Comparison of ENCODE assay signal across 20 cellular contexts in genomic region chr4:25810815-25811690, GRCh38. TPM values are rescaled to one million over a fixed set of nuclear protein-coding genes. Genes with fewer than 3 reads are reported as not detected.
DNase-seq lines count a peak whose midpoint lies in the region; ATAC-seq, FAIRE-seq and TF ChIP-seq lines count a peak whose summit lies in the region.
"Had no signal": no experiment of that assay in that cellular context is flagged by ENCODE, and none has a peak within 500 bp of the region (broad histone marks: within the 10 kb centered on the region; RNA-seq: fewer than 3 reads in every experiment).

No MANE protein-coding gene starts in this region.

- no peaks in the 10 kb centered on the region for H3K27me3 Mint-ChIP-seq in effector memory CD8-positive, alpha-beta T cell
- H3K27me3 Mint-ChIP-seq: activated T-helper 17 cell treated with anti-CD3 and anti-CD28 coated beads, Interleukin-2, amount 50 U/mL, for 72 hours had no signal

- H2BK120ac ChIP-seq in H1 (replicated peaks; ENCODE audit: low read depth, low read length) = no peak overlapping the region

- TF ChIP-seq EP300 in H1 (IDR thresholded peaks at IDR 0.05; ENCODE audit: borderline replicate concordance in 1 of 2, low read depth in 2 of 2, low read length in 2 of 2) = no peak

- H3K23me2 ChIP-seq in H1 (ENCODE audit: low read depth, low read length) = no peaks in the 10 kb centered on the region; the same call in 1 of the 2 replicates

- TF ChIP-seq RAD21 in H1 (IDR thresholded peaks at IDR 0.05 in 1 of 2, conservative IDR thresholded peaks at IDR 0.05 in 1 of 2; ENCODE audit: low read depth in 2 of 2, low read length in 2 of 2) = no peak

- POLR2A ChIA-PET in H1 (lab: Charles Lee; ENCODE audit: partially characterized antibody) = interaction anchor here (0.7 kb wide), 1 partner anchor 31 kb away, joined by 3 read pairs; no protein-coding TSS in a partner anchor

- DNase-seq in AG10803 (ENCODE audit: low read depth) (peak; percentile 48), MG63 (peak; percentile 37), H1 (ENCODE audit: low read depth in 1 of 2, low spot score in 2 of 2) (no peak), left kidney (ENCODE audit: low read depth, low spot score) (peak; percentile 34), epidermal melanocyte (ENCODE audit: insufficient read length, low spot score) (no peak), left ventricle myocardium inferior (no peak)
- DNase-seq in effector memory CD8-positive, alpha-beta T cell = no peak
- DNase-seq: adrenal gland, cortex of kidney, heart left ventricle, islet precursor cell, mesendoderm, NCI-H2081, NCI-H510A treated with DMSO at 0.1 percent for 48 hours, right cardiac atrium, Right ventricle myocardium superior had no signal

- H4K91ac ChIP-seq in H1 (replicated peaks; ENCODE audit: insufficient read length, low read length) = no peak overlapping the region

- no peak overlapping the region; the same call in 1 of the 2 replicates for H2BK20ac ChIP-seq in H1 (ENCODE audit: low read length)

- H3K4me2 ChIP-seq in H1 (ENCODE audit: insufficient read depth in 1 of 2, low read depth in 2 of 2, low read length in 2 of 2) = peak overlapping the region; percentile 21 to 61; a peak in 3 of 4 replicates

- H3K9me3 Mint-ChIP-seq in effector memory CD8-positive, alpha-beta T cell = no peaks in the 10 kb centered on the region
- H3K9me3 Mint-ChIP-seq: activated T-helper 17 cell treated with anti-CD3 and anti-CD28 coated beads, Interleukin-2, amount 50 U/mL, for 72 hours had no signal

- intact Hi-C loops in left ventricle myocardium inferior (cut with micrococcal nuclease) = no loop called here

- H3K79me1 ChIP-seq in H1 (ENCODE audit: low read depth, low read length) = no peaks in the 10 kb centered on the region

- 0 out of 2 replicates have a peak overlapping the region, but pooled peaks have one; percentile 59 for H2AK5ac ChIP-seq in H1 (ENCODE audit: low read depth, low read length)

- TF ChIP-seq POLR2A in H1 (IDR thresholded peaks at IDR 0.05; ENCODE audit: control extremely low read depth in 1 of 2, low read depth in 2 of 2, low read length in 2 of 2) = no peak

- 93% methylated on average over 21 of the region's 21 CpGs; no CpG with 5 or more reads in 1 of the 2 experiments for WGBS in H1 (ENCODE audit: extremely low coverage in 1 of 2, insufficient coverage in 1 of 2, insufficient read length in 1 of 2, insufficient replicate concordance in 2 of 2, low coverage in 1 of 2, low lambda C conversion rate in 2 of 2, missing lambda C conversion rate in 1 of 2), 2 experiments

- H4K20me1 ChIP-seq in H1 (replicated peaks in 1 of 2; ENCODE audit: control insufficient read depth in 1 of 2, insufficient read depth in 2 of 2, low read length in 2 of 2) = no peaks in the 10 kb centered on the region

- H3K36me3 Mint-ChIP-seq in effector memory CD8-positive, alpha-beta T cell (ENCODE audit: insufficient read depth) = peaks cover 56% of the 10 kb centered on the region

- H3K27ac ChIP-seq in H1 (ENCODE audit: low read depth, low read length) (no peak overlapping the region), left ventricle myocardium inferior (replicated peaks) (no peak overlapping the region)
- H3K27ac ChIP-seq: adrenal gland, epithelial cell of prostate, heart left ventricle, vagina had no signal

- 0 out of 2 replicates have a peak overlapping the region, but pooled peaks have one; percentile 28 for H3K18ac ChIP-seq in H1 (ENCODE audit: extremely low read depth, low read length)

- H3K36me3 ChIP-seq in MG63 = no peaks in the 10 kb centered on the region
- H3K36me3 ChIP-seq in H1 (ENCODE audit: control insufficient read depth in 2 of 4, insufficient read depth in 4 of 4, low read length in 3 of 4) = peaks cover 0 to 17% (median 1%) of the 10 kb centered on the region in 4 experiments; a peak in 2 of 8 replicates
- H3K36me3 ChIP-seq in left ventricle myocardium inferior = no peaks in the 10 kb centered on the region
- H3K36me3 ChIP-seq: adrenal gland, heart left ventricle, vagina had no signal

- no peak for ATAC-seq in effector memory CD8-positive, alpha-beta T cell (replicated peaks)
- ATAC-seq in GM18861 (IDR thresholded peaks at IDR 0.05; ENCODE audit: unreplicated experiment) = no peak
- ATAC-seq: activated T-helper 17 cell treated with anti-CD3 and anti-CD28 coated beads, Interleukin-2, amount 50 U/mL, for 72 hours; heart left ventricle; right cardiac atrium had no signal

- no peak overlapping the region for H3K56ac ChIP-seq in H1 (replicated peaks; ENCODE audit: insufficient read length, low read depth, low read length)

- no peak overlapping the region for H2AFZ ChIP-seq in H1 (ENCODE audit: low read length)

- H3K4me1 ChIP-seq in H1 (replicated peaks in 1 of 4; ENCODE audit: control insufficient read depth in 3 of 4, insufficient read depth in 4 of 4, low read length in 3 of 4) = peaks cover 2 to 18% (median 5%) of the 10 kb centered on the region in 4 experiments; a peak in 6 of 7 replicates
- H3K4me1 ChIP-seq in left ventricle myocardium inferior = peaks cover 20% of the 10 kb centered on the region
- H3K4me1 ChIP-seq: vagina had no signal

- H3K9me3 ChIP-seq in MG63 (no peaks in the 10 kb centered on the region), H1 (ENCODE audit: insufficient read depth in 2 of 2, low read depth in 1 of 2, low read length in 1 of 2) (no peaks in the 10 kb centered on the region), left ventricle myocardium inferior (replicated peaks) (no peaks in the 10 kb centered on the region)
- H3K9me3 ChIP-seq: adrenal gland, heart left ventricle, vagina had no signal

- CTCF ChIA-PET in H1 (lab: Charles Lee; ENCODE audit: partially characterized antibody) = interaction anchor here (1.2 to 1.9 kb wide), 4 partner anchors 10 to 43 kb away, joined by 3 to 4 read pairs (median 4); no protein-coding TSS in a partner anchor

- no peak overlapping the region for H3K4me3 ChIP-seq in AG10803 (ENCODE audit: low read length)
- no peak overlapping the region for H3K4me3 ChIP-seq in MG63
- no peak overlapping the region for H3K4me3 ChIP-seq in H1 (ENCODE audit: extremely low read depth in 1 of 4, insufficient read depth in 2 of 4, low read depth in 3 of 4, low read length in 4 of 4)
- H3K4me3 ChIP-seq in left ventricle myocardium inferior = no peak overlapping the region
- H3K4me3 ChIP-seq: adrenal gland, heart left ventricle, vagina had no signal

- no peak overlapping the region for H3K4ac ChIP-seq in H1 (replicated peaks; ENCODE audit: insufficient read length, low read depth, low read length)

- 0 out of 2 replicates have a peak overlapping the region, but pooled peaks have one; percentile 53 for H2BK15ac ChIP-seq in H1 (ENCODE audit: low read length)

- TF ChIP-seq CTCF in AG10803 (conservative IDR thresholded peaks at IDR 0.05; ENCODE audit: low read length) (no peak), H1 (IDR thresholded peaks at IDR 0.05; ENCODE audit: control extremely low read depth in 1 of 3, insufficient read depth in 1 of 3, low read depth in 1 of 3, low read length in 3 of 3) (no peak), left ventricle myocardium inferior (IDR thresholded peaks at IDR 0.05; ENCODE audit: borderline replicate concordance) (no peak)

- H3K27ac Mint-ChIP-seq in effector memory CD8-positive, alpha-beta T cell = no peak overlapping the region
- H3K27ac Mint-ChIP-seq: activated T-helper 17 cell treated with anti-CD3 and anti-CD28 coated beads, Interleukin-2, amount 50 U/mL, for 72 hours had no signal

- no peaks in the 10 kb centered on the region for H3K27me3 ChIP-seq in MG63
- no peaks in the 10 kb centered on the region; a peak in 2 of 7 replicates for H3K27me3 ChIP-seq in H1 (replicated peaks in 1 of 4; ENCODE audit: control insufficient read depth in 3 of 4, extremely low read depth in 1 of 4, insufficient read depth in 3 of 4, low read length in 3 of 4)
- no peaks in the 10 kb centered on the region for H3K27me3 ChIP-seq in left ventricle myocardium inferior (ENCODE audit: low read depth)
- H3K27me3 ChIP-seq: adrenal gland, heart left ventricle, vagina had no signal

- no peak overlapping the region for H3K14ac ChIP-seq in H1 (ENCODE audit: insufficient read length)

- H3K9ac ChIP-seq in H1 (replicated peaks in 1 of 4; ENCODE audit: extremely low read depth in 1 of 4, low read depth in 3 of 4, low read length in 3 of 4) = no peak overlapping the region

- H3K4me1 Mint-ChIP-seq in effector memory CD8-positive, alpha-beta T cell (ENCODE audit: low read depth in 2 of 2) = peaks cover 0 to 1% of the 10 kb centered on the region in 2 donors
- H3K4me1 Mint-ChIP-seq: activated T-helper 17 cell treated with anti-CD3 and anti-CD28 coated beads, Interleukin-2, amount 50 U/mL, for 72 hours had no signal

- no peak overlapping the region for H4K5ac ChIP-seq in H1 (ENCODE audit: insufficient read length, low read depth, low read length)

- H2BK12ac ChIP-seq in H1 (ENCODE audit: low read depth, low read length) = peak overlapping the region; percentile 78

- no peak overlapping the region; the same call in 1 of the 2 replicates for H4K8ac ChIP-seq in H1 (ENCODE audit: extremely low read depth, insufficient read depth, low read length)

- no peak overlapping the region for H3K4me3 Mint-ChIP-seq in effector memory CD8-positive, alpha-beta T cell
- H3K4me3 Mint-ChIP-seq: activated T-helper 17 cell treated with anti-CD3 and anti-CD28 coated beads, Interleukin-2, amount 50 U/mL, for 72 hours had no signal

- H3K79me2 ChIP-seq in H1 (ENCODE audit: control insufficient read depth in 1 of 2, insufficient read depth in 2 of 2, low read length in 2 of 2) = no peaks in the 10 kb centered on the region

- no peak overlapping the region for H2BK5ac ChIP-seq in H1 (ENCODE audit: low read depth, low read length)

- H3K23ac ChIP-seq in H1 (ENCODE audit: insufficient read length) = no peak overlapping the region

- FAIRE-seq in H1 (lab: Jason Lieb, UNC) = no peak

TF ChIP-seq in H1, 55 proteins besides CTCF, POLR2A, EP300 and RAD21:
- no peak for TF ChIP-seq POLR2AphosphoS5 (IDR thresholded peaks at IDR 0.05; ENCODE audit: low read depth, low read length)
- TF ChIP-seq TEAD4 (IDR thresholded peaks at IDR 0.05; ENCODE audit: low read depth, low read length) = no peak
- no peak for TF ChIP-seq BACH1 (IDR thresholded peaks at IDR 0.05; ENCODE audit: low read length)

RNA-seq across cellular contexts. Expression of gene SEL1L3, which starts 51.7 kb away (rescaled TPM):
- total RNA-seq in MG63 (2014; rRNA removed; shearing (Covaris generic); ENCODE audit: low replicate concordance) = 37.6 and 65.3 TPM in 2 replicates
- total RNA-seq in H1 (2021; fragmentation: NEBNext Ultra II Directional; extraction: Animal tissue kit (Norgen Biotek cat#: 25700)) = 51.0 and 54.0 TPM in 2 replicates
- polyA plus RNA-seq in H1 (2011; rRNA removed) = 16.0 and 18.2 TPM in 2 replicates
- polyA plus RNA-seq in H1 (2011; cell fraction: cytosol; rRNA removed) = 22.2 TPM
- polyA plus RNA-seq in H1 (2011; cell fraction: nucleus; rRNA removed) = 28.7 TPM
- 39.3 to 45.2 TPM (median 42.7 TPM) in 4 replicates for polyA plus RNA-seq in H1 (2012, experiment 1 of 2)
- polyA plus RNA-seq in H1 (2012, experiment 2 of 2) = 6.8 TPM
- polyA plus RNA-seq in H1 (2013, experiment 1 of 2) = 88.0 TPM
- polyA plus RNA-seq in H1 (2013, experiment 2 of 2) = 91.6 TPM
- 87.9 and 134 TPM in 2 replicates for polyA minus RNA-seq in H1 (2011; rRNA and poly(A)+ RNA removed)
- 27.7 TPM for polyA minus RNA-seq in H1 (2011; cell fraction: cytosol; rRNA and poly(A)+ RNA removed)
- 60.5 TPM for polyA minus RNA-seq in H1 (2011; cell fraction: nucleus; rRNA and poly(A)+ RNA removed)
- 3.2 TPM for total RNA-seq in left ventricle myocardium inferior

Comparison
In these comparisons a context has a peak if more than half of its experiments do, and no peak if none do; other contexts are left out.
1. DNase-seq: peak in AG10803 (single experiment), MG63 (single experiment) and left kidney (single experiment); none in H1 (0 of 2), epidermal melanocyte (single experiment), effector memory CD8-positive, alpha-beta T cell (0 of 3) and left ventricle myocardium inferior (single experiment).